9 cellular contexts compared by ENCODE assay signal in the genomic region with DNA sequence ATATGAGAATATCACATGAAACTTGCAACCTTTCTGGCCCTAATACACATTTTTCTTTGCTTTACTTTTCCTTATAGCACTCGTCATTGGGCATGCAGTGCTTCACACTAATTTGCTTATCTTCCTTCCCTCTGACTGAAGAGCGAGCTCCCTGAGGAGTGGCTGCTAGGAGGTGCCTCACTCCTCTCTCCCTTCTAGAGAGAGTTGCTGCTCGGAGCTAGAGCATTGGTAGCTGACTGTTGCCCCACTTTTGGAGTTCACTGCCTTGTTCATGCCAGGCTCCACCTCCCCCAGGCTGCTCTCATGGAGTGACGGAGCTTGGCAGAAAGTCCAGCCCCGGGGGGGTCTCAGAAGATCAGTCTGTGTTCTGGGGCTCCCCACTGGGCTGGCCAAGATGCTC.
"Had no signal": no experiment of that assay in that cellular context is flagged by ENCODE, and none has a peak within 500 bp of the region (broad histone marks: within the 10 kb centered on the region; RNA-seq: fewer than 3 reads in every experiment).

No MANE protein-coding gene starts in this region.

- H3K4me1 ChIP-seq: HAP-1 had no signal

- ATAC-seq: GM23338, HCT116 had no signal

- H3K36me3 ChIP-seq: HAP-1 had no signal

- H3K9me3 ChIP-seq: HAP-1 had no signal

- H3K27ac ChIP-seq: GM23248 had no signal

- H3K4me3 ChIP-seq: GM23248, GM23338, HAP-1 had no signal

- DNase-seq: GM23248, GOT3, H7, H9, HCEC 1CT, HFFc6 had no signal
